Comparison of ENCODE assay signal across 6 cellular contexts in the genomic region with DNA sequence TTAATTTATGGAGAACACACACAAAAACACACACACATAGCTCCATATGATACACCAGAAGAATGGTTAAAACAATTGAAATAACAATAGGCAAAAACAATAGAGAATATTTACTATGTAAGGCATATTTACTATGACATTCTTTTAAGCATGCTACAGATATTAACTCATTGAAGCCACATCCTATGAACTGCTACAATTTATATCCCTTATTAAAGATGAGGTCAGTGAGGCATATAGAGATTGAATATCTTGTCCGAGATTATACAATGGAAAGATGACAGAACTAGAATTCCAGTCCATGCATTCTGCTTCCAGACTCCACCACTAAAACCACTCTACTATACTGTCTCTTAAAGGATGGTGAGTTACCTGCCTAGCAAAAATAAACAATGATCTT.
"Had no signal": no experiment of that assay in that cellular context is flagged by ENCODE, and none has a peak within 500 bp of the region (broad histone marks: within the 10 kb centered on the region; RNA-seq: fewer than 3 reads in every experiment).

No MANE protein-coding gene starts in this region.

- DNase-seq: IMR-90, KBM-7, KG1 had no signal

- H3K4me3 ChIP-seq: K562 had no signal

- H3K27ac ChIP-seq: HL-60 had no signal

- ATAC-seq: HepG2, K562 had no signal
